ENCODE assay signal across 26 cellular contexts in genomic region chr3:124483915-124484470, GRCh38.
DNase-seq lines count a peak whose midpoint lies in the region; ATAC-seq and TF ChIP-seq lines count a peak whose summit lies in the region.
"Had no signal": no experiment of that assay in that cellular context is flagged by ENCODE, and none has a peak within 500 bp of the region (broad histone marks: within the 10 kb centered on the region; RNA-seq: fewer than 3 reads in every experiment).

No MANE protein-coding gene starts in this region.

- H3K4me1 ChIP-seq in RWPE2 (ENCODE audit: insufficient read depth, poor library complexity, severe bottlenecking) = no peaks in the 10 kb centered on the region
- H3K4me1 ChIP-seq: gastroesophageal sphincter, neural progenitor cell, prostate gland had no signal

- no peak overlapping the region for H3K4me3 ChIP-seq in RWPE2 (ENCODE audit: severe bottlenecking)
- H3K4me3 ChIP-seq in epithelial cell of esophagus (ENCODE audit: low read length) = no peak overlapping the region
- H3K4me3 ChIP-seq: gastroesophageal sphincter, lung, neural progenitor cell, prostate gland, SK-N-MC had no signal

- H3K9me3 ChIP-seq in RWPE2 (ENCODE audit: severe bottlenecking) = no peaks in the 10 kb centered on the region
- H3K9me3 ChIP-seq: gastroesophageal sphincter, prostate gland had no signal

- DNase-seq in EH (ENCODE audit: low read depth) = peak; percentile 23
- DNase-seq in RWPE2 (ENCODE audit: low spot score) = no peak
- DNase-seq in epithelial cell of esophagus (ENCODE audit: low read depth) = peak; percentile 37
- DNase-seq in kidney tubule cell (ENCODE audit: low spot score) = peak; percentile 86
- DNase-seq in omental fat pad (ENCODE audit: low spot score) = no peak
- DNase-seq in HT-29 (ENCODE audit: low spot score) = no peak
- DNase-seq: activated CD4-positive, alpha-beta T cell treated with anti-CD3 and anti-CD28 coated beads, Interleukin-2, amount 10 ng/mL, durations not matched to agents 24 days and 14 days; activated naive CD4-positive, alpha-beta T cell treated with anti-CD3 and anti-CD28 coated beads, Interleukin-2, amount 10 ng/mL, durations not matched to agents 7 days and 5 days; activated T-cell treated with anti-CD3 and anti-CD28 coated beads, Interleukin-2, amount 50 U/mL, for 48 hours; anterior cingulate cortex; erythroblast; islet precursor cell; MV-4-11; NCI-H1694 treated with DMSO at 0.1 percent for 48 hours; NCI-H2171; NCI-H526; T-helper 2 cell; trophoblast cell; WERI-Rb-1 had no signal

- TF ChIP-seq CTCF in RWPE2 (IDR thresholded peaks at IDR 0.05; ENCODE audit: poor library complexity, severe bottlenecking) = no peak
- TF ChIP-seq CTCF in epithelial cell of esophagus (IDR thresholded peaks at IDR 0.05; ENCODE audit: insufficient read depth, low read depth, low read length, missing control alignments) = no peak
- TF ChIP-seq CTCF in omental fat pad (IDR thresholded peaks at IDR 0.05) = no peak

- ATAC-seq in RWPE2 (ENCODE audit: low read depth) (peak; percentile 27; the same call in 1 of the 3 replicates), HG03521 (IDR thresholded peaks at IDR 0.05; ENCODE audit: unreplicated experiment) (no peak), GM21825 (IDR thresholded peaks at IDR 0.05; ENCODE audit: unreplicated experiment) (no peak), omental fat pad (ENCODE audit: low FRiP score) (no peak)
- ATAC-seq: gastroesophageal sphincter had no signal

- H3K27ac ChIP-seq in RWPE2 (ENCODE audit: poor library complexity, severe bottlenecking) = no peak overlapping the region
- H3K27ac ChIP-seq: gastroesophageal sphincter, neural progenitor cell, prostate gland, SK-N-MC, WERI-Rb-1 had no signal

- peaks cover 3% of the 10 kb centered on the region for H3K27me3 ChIP-seq in RWPE2 (ENCODE audit: insufficient read depth, poor library complexity, severe bottlenecking)
- H3K27me3 ChIP-seq: gastroesophageal sphincter, neural progenitor cell had no signal

- no peaks in the 10 kb centered on the region for H3K36me3 ChIP-seq in RWPE2 (ENCODE audit: low read depth)
- H3K36me3 ChIP-seq: neural progenitor cell, prostate gland, WERI-Rb-1 had no signal

Comparison
In these comparisons a context has a peak if more than half of its experiments do, and no peak if none do; other contexts are left out.
1. DNase-seq: peak in EH (single experiment), epithelial cell of esophagus (single experiment) and kidney tubule cell (single experiment); none in RWPE2 (single experiment), omental fat pad (single experiment) and HT-29 (single experiment).